10 cellular contexts compared by ENCODE assay signal in genomic region chrX:104913348-104913747, GRCh38.
A peak's percentile ranks its signal among the peaks of the same experiment; 100 is the strongest.
DNase-seq lines count a peak whose midpoint lies in the region; ATAC-seq, FAIRE-seq and TF ChIP-seq lines count a peak whose summit lies in the region.
"Had no signal": no experiment of that assay in that cellular context is flagged by ENCODE, and none has a peak within 500 bp of the region (broad histone marks: within the 10 kb centered on the region; RNA-seq: fewer than 3 reads in every experiment).

No MANE protein-coding gene starts in this region.

- POLR2A ChIA-PET in naive thymus-derived CD8-positive, alpha-beta T cell (lab: Charles Lee) = no interaction called here

- H3K36me3 Mint-ChIP-seq in naive thymus-derived CD8-positive, alpha-beta T cell = no peaks in the 10 kb centered on the region

- DNase-seq in GM04504 (ENCODE audit: low read depth) (peak; percentile 0), NCI-H1105 (lab: John Stamatoyannopoulos, UW) (peak; percentile 3), bronchial epithelial cell (ENCODE audit: low read depth) (peak; percentile 10), mucosa of gallbladder (ENCODE audit: low spot score) (no peak)
- DNase-seq in naive thymus-derived CD8-positive, alpha-beta T cell = peak in 2 of 10 donors; percentile 0 to 4
- no peak for DNase-seq in stimulated activated CD4-positive, alpha-beta T cell treated with anti-CD3 and anti-CD28 coated beads, Interleukin-4, amount 100 ng/mL, for 4 hours
- DNase-seq: activated naive CD4-positive, alpha-beta T cell treated with anti-CD3 and anti-CD28 coated beads for 36 hours; Right ventricle myocardium superior had no signal

- FAIRE-seq in bronchial epithelial cell (lab: Jason Lieb, UNC) = no peak

- TF ChIP-seq CTCF in bronchial epithelial cell (IDR thresholded peaks at IDR 0.05; ENCODE audit: insufficient read depth, low read length, severe bottlenecking) = peak; percentile 44

- H3K4me3 Mint-ChIP-seq in naive thymus-derived CD8-positive, alpha-beta T cell = no peak overlapping the region
- H3K4me3 Mint-ChIP-seq: activated naive CD4-positive, alpha-beta T cell treated with anti-CD3 and anti-CD28 coated beads for 36 hours had no signal

- peak overlapping the region in 2 of 10 donors; percentile 43 to 86 for H3K27ac Mint-ChIP-seq in naive thymus-derived CD8-positive, alpha-beta T cell
- H3K27ac Mint-ChIP-seq: activated naive CD4-positive, alpha-beta T cell treated with anti-CD3 and anti-CD28 coated beads for 36 hours had no signal

- H3K36me3 ChIP-seq in bronchial epithelial cell (ENCODE audit: control insufficient read depth, insufficient read depth, low read length) = no peaks in the 10 kb centered on the region

- no peaks in the 10 kb centered on the region for H3K27me3 Mint-ChIP-seq in naive thymus-derived CD8-positive, alpha-beta T cell

- peak; percentile 47 to 50 for ATAC-seq in naive thymus-derived CD8-positive, alpha-beta T cell
- ATAC-seq in GM19328 (IDR thresholded peaks at IDR 0.05; ENCODE audit: unreplicated experiment) = no peak
- no peak for ATAC-seq in HG02970 (IDR thresholded peaks at IDR 0.05; ENCODE audit: low FRiP score, unreplicated experiment)

- peaks cover 8 to 26% (median 14%) of the 10 kb centered on the region in 4 donors for H3K4me1 Mint-ChIP-seq in naive thymus-derived CD8-positive, alpha-beta T cell

- no peak overlapping the region for H3K4me3 ChIP-seq in bronchial epithelial cell (ENCODE audit: low read depth, low read length)

- peaks cover 0 to 1% (median 0%) of the 10 kb centered on the region in 9 donors for H3K9me3 Mint-ChIP-seq in naive thymus-derived CD8-positive, alpha-beta T cell
- H3K9me3 Mint-ChIP-seq: activated naive CD4-positive, alpha-beta T cell treated with anti-CD3 and anti-CD28 coated beads for 36 hours had no signal

- no peaks in the 10 kb centered on the region for H3K27me3 ChIP-seq in bronchial epithelial cell (ENCODE audit: control insufficient read depth, insufficient read depth, low read length)

Comparison
In these comparisons a context has a peak if more than half of its experiments do, and no peak if none do; other contexts are left out.
1. DNase-seq: peak in GM04504 (single experiment), NCI-H1105 (single experiment) and bronchial epithelial cell (single experiment); none in mucosa of gallbladder (single experiment) and stimulated activated CD4-positive, alpha-beta T cell treated with anti-CD3 and anti-CD28 coated beads, Interleukin-4, amount 100 ng/mL, for 4 hours (0 of 2).
2. ATAC-seq: peak in naive thymus-derived CD8-positive, alpha-beta T cell (2 of 2); none in GM19328 (single experiment) and HG02970 (single experiment).